20 cellular contexts compared by ENCODE assay signal in genomic region chr2:215362562-215362904, GRCh38.
"Had no signal": no experiment of that assay in that cellular context is flagged by ENCODE, and none has a peak within 500 bp of the region (broad histone marks: within the 10 kb centered on the region; RNA-seq: fewer than 3 reads in every experiment).

No MANE protein-coding gene starts in this region.

- ATAC-seq: activated CD4-positive, alpha-beta T cell treated with anti-CD3 and anti-CD28 coated beads for 36 hours; left cardiac atrium; lower lobe of right lung; pancreas; stimulated activated memory B cell treated with anti-CD40 and anti-IgM and Interleukin-4, amounts not matched to agents 10 μg/mL and 1 μg/mL and 100 μg/mL, for 72 hours; T-cell had no signal

- H3K4me3 Mint-ChIP-seq: activated CD4-positive, alpha-beta memory T cell treated with anti-CD3 and anti-CD28 coated beads, Interleukin-2, amount 10 ng/mL, durations not matched to agents 7 days and 5 days; activated CD4-positive, alpha-beta T cell treated with anti-CD3 and anti-CD28 coated beads for 36 hours; activated naive CD4-positive, alpha-beta T cell treated with anti-CD3 and anti-CD28 coated beads, Interleukin-2, amount 10 ng/mL, durations not matched to agents 7 days and 5 days; activated T-cell treated with anti-CD3 and anti-CD28 coated beads, Interleukin-2, amount 50 U/mL, for 24 hours; immature natural killer cell; neural crest cell; stimulated activated memory B cell treated with anti-CD40 and anti-IgM and Interleukin-4, amounts not matched to agents 10 μg/mL and 1 μg/mL and 100 μg/mL, for 72 hours; T-cell had no signal

- H3K27ac ChIP-seq: coronary artery, lower lobe of right lung, pancreas, tibial artery, uterus had no signal

- H3K27me3 ChIP-seq: pancreas, tibial artery, uterus had no signal

- H3K36me3 ChIP-seq: uterus had no signal

- DNase-seq: activated CD4-positive, alpha-beta memory T cell treated with anti-CD3 and anti-CD28 coated beads, Interleukin-2, amount 10 ng/mL, durations not matched to agents 7 days and 5 days; activated CD4-positive, alpha-beta T cell treated with anti-CD3 and anti-CD28 coated beads for 36 hours; activated naive CD4-positive, alpha-beta T cell treated with anti-CD3 and anti-CD28 coated beads, Interleukin-2, amount 10 ng/mL, durations not matched to agents 7 days and 5 days; activated T-cell treated with anti-CD3 and anti-CD28 coated beads, Interleukin-2, amount 50 U/mL, for 24 hours; caudate nucleus; foreskin melanocyte; head of caudate nucleus; immature natural killer cell; left cardiac atrium; lower lobe of right lung; midbrain; pancreas; stimulated activated CD4-positive, alpha-beta T cell treated with anti-CD3 and anti-CD28 coated beads, Interleukin-2, amount 100 ng/mL, for 48 hours; T-cell; T1000; tibial artery; uterus had no signal

- H3K27me3 Mint-ChIP-seq: activated CD4-positive, alpha-beta memory T cell treated with anti-CD3 and anti-CD28 coated beads, Interleukin-2, amount 10 ng/mL, durations not matched to agents 7 days and 5 days; activated CD4-positive, alpha-beta T cell treated with anti-CD3 and anti-CD28 coated beads for 36 hours; activated naive CD4-positive, alpha-beta T cell treated with anti-CD3 and anti-CD28 coated beads, Interleukin-2, amount 10 ng/mL, durations not matched to agents 7 days and 5 days; activated T-cell treated with anti-CD3 and anti-CD28 coated beads, Interleukin-2, amount 50 U/mL, for 24 hours; stimulated activated memory B cell treated with anti-CD40 and anti-IgM and Interleukin-4, amounts not matched to agents 10 μg/mL and 1 μg/mL and 100 μg/mL, for 72 hours; T-cell had no signal

- H3K9me3 ChIP-seq: lower lobe of right lung, pancreas, tibial artery, uterus had no signal

- H3K4me3 ChIP-seq: coronary artery, lower lobe of right lung, pancreas, tibial artery, uterus had no signal

- H3K27ac Mint-ChIP-seq: activated CD4-positive, alpha-beta memory T cell treated with anti-CD3 and anti-CD28 coated beads, Interleukin-2, amount 10 ng/mL, durations not matched to agents 7 days and 5 days; activated CD4-positive, alpha-beta T cell treated with anti-CD3 and anti-CD28 coated beads for 36 hours; activated naive CD4-positive, alpha-beta T cell treated with anti-CD3 and anti-CD28 coated beads, Interleukin-2, amount 10 ng/mL, durations not matched to agents 7 days and 5 days; activated T-cell treated with anti-CD3 and anti-CD28 coated beads, Interleukin-2, amount 50 U/mL, for 24 hours; immature natural killer cell; stimulated activated memory B cell treated with anti-CD40 and anti-IgM and Interleukin-4, amounts not matched to agents 10 μg/mL and 1 μg/mL and 100 μg/mL, for 72 hours; T-cell had no signal

- H3K4me1 ChIP-seq: lower lobe of right lung, pancreas, tibial artery, uterus had no signal

- H3K4me1 Mint-ChIP-seq: activated CD4-positive, alpha-beta memory T cell treated with anti-CD3 and anti-CD28 coated beads, Interleukin-2, amount 10 ng/mL, durations not matched to agents 7 days and 5 days; activated CD4-positive, alpha-beta T cell treated with anti-CD3 and anti-CD28 coated beads for 36 hours; activated naive CD4-positive, alpha-beta T cell treated with anti-CD3 and anti-CD28 coated beads, Interleukin-2, amount 10 ng/mL, durations not matched to agents 7 days and 5 days; immature natural killer cell; neural crest cell; stimulated activated memory B cell treated with anti-CD40 and anti-IgM and Interleukin-4, amounts not matched to agents 10 μg/mL and 1 μg/mL and 100 μg/mL, for 72 hours; T-cell had no signal

- H3K9me3 Mint-ChIP-seq: activated CD4-positive, alpha-beta memory T cell treated with anti-CD3 and anti-CD28 coated beads, Interleukin-2, amount 10 ng/mL, durations not matched to agents 7 days and 5 days; activated naive CD4-positive, alpha-beta T cell treated with anti-CD3 and anti-CD28 coated beads, Interleukin-2, amount 10 ng/mL, durations not matched to agents 7 days and 5 days; activated T-cell treated with anti-CD3 and anti-CD28 coated beads, Interleukin-2, amount 50 U/mL, for 24 hours; immature natural killer cell; neural crest cell; stimulated activated memory B cell treated with anti-CD40 and anti-IgM and Interleukin-4, amounts not matched to agents 10 μg/mL and 1 μg/mL and 100 μg/mL, for 72 hours; T-cell had no signal
